ENCODE assay signal across 20 cellular contexts in the genomic region with DNA sequence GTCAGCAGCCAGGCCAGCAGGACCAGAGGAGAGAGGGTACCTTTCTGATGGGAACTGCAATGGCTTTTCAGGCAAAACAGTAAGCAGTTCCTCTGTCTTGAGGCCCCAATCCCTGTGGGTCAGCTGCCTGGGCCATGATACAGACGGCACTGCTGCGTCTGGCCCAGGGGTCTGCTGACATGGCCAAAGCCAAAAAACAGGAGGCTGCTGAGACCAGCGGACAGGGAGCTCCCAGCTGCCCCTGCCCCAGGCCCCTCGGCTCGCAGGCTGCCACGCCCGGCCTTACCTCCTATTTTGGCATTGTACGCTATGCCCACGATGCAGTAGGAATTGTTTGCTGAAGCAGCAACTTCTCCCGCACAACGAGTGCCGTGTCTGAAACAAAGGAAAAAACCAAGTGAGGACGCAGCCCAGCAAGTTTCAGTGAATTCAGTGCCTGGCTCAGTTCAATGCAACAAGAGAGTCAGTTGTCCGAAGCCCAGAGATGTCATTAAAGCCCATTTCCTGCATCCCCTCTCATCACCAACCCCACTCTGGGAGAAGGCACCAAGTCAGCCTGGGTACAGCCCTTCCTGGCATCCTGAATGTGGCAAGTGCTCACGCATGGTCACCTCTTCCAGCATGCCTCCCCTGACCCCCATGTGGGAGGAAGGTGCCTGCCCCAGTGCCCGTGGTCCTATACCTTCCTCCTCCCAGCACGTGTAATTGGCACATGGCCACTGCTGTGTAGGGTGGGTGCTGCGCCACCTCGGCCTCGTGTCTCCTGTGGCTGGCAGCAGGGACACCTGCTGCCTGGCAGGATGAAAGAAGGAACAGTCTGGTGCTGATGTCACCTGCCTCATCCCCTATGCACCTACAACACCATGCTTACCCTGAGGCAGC.
"Had no signal": no experiment of that assay in that cellular context is flagged by ENCODE, and none has a peak within 500 bp of the region (broad histone marks: within the 10 kb centered on the region; RNA-seq: fewer than 3 reads in every experiment).

No MANE protein-coding gene starts in this region.

- H3K4me1 ChIP-seq: gastrocnemius medialis, heart left ventricle, neural progenitor cell, tibial nerve, uterus had no signal

- H3K36me3 Mint-ChIP-seq: neural progenitor cell had no signal

- H3K9me3 Mint-ChIP-seq: activated CD4-positive, alpha-beta T cell treated with anti-CD3 and anti-CD28 coated beads, Interleukin-2, amount 10 ng/mL, durations not matched to agents 7 days and 5 days; activated T-helper 1 cell treated with anti-CD3 and anti-CD28 coated beads, Interleukin-12 subunit alpha, Interleukin-12 subunit beta, Interleukin-2, Interleukin-4 antibody, amounts not matched to agents 30 ng/mL and 10 ng/mL and 1 ng/mL, durations not matched to agents 14 hours and 24 hours and 36 hours; neural progenitor cell had no signal

- H3K27ac Mint-ChIP-seq: activated CD4-positive, alpha-beta T cell treated with anti-CD3 and anti-CD28 coated beads, Interleukin-2, amount 10 ng/mL, durations not matched to agents 7 days and 5 days; activated CD8-positive, alpha-beta T cell treated with anti-CD3 and anti-CD28 coated beads, Interleukin-2, amount 10 ng/mL, durations not matched to agents 7 days and 5 days; activated naive CD8-positive, alpha-beta T cell; activated T-helper 1 cell treated with anti-CD3 and anti-CD28 coated beads, Interleukin-12 subunit alpha, Interleukin-12 subunit beta, Interleukin-2, Interleukin-4 antibody, amounts not matched to agents 30 ng/mL and 10 ng/mL and 1 ng/mL, durations not matched to agents 14 hours and 24 hours and 36 hours; naive thymus-derived CD4-positive, alpha-beta T cell; neural progenitor cell had no signal

- H3K4me3 ChIP-seq: gastrocnemius medialis, heart left ventricle, neural progenitor cell, ovary, tibial nerve, uterus had no signal

- H3K27ac ChIP-seq: gastrocnemius medialis, heart left ventricle, neural progenitor cell, ovary, tibial nerve, uterus had no signal

- DNase-seq: activated CD4-positive, alpha-beta T cell treated with anti-CD3 and anti-CD28 coated beads, Interleukin-2, amount 10 ng/mL, durations not matched to agents 7 days and 5 days; activated CD8-positive, alpha-beta T cell treated with anti-CD3 and anti-CD28 coated beads, Interleukin-2, amount 10 ng/mL, durations not matched to agents 7 days and 5 days; activated gamma-delta T cell treated with Interleukin-2 at 50 U/mL for 16 hours; amniotic stem cell; effector CD8-positive, alpha-beta T cell; gastrocnemius medialis; heart left ventricle; left ventricle myocardium superior; mesendoderm; ovary; stimulated activated naive CD4-positive, alpha-beta T cell; T-helper 1 cell; T-helper 9 cell; uterus had no signal

- H3K27me3 ChIP-seq: gastrocnemius medialis, heart left ventricle, neural progenitor cell, ovary, tibial nerve, uterus had no signal

- H3K36me3 ChIP-seq: neural progenitor cell, ovary, tibial nerve, uterus had no signal

- H3K9me3 ChIP-seq: gastrocnemius medialis, tibial nerve, uterus had no signal

- H3K4me3 Mint-ChIP-seq: activated CD4-positive, alpha-beta T cell treated with anti-CD3 and anti-CD28 coated beads, Interleukin-2, amount 10 ng/mL, durations not matched to agents 7 days and 5 days; activated CD8-positive, alpha-beta T cell treated with anti-CD3 and anti-CD28 coated beads, Interleukin-2, amount 10 ng/mL, durations not matched to agents 7 days and 5 days; activated naive CD8-positive, alpha-beta T cell; activated T-helper 1 cell treated with anti-CD3 and anti-CD28 coated beads, Interleukin-12 subunit alpha, Interleukin-12 subunit beta, Interleukin-2, Interleukin-4 antibody, amounts not matched to agents 30 ng/mL and 10 ng/mL and 1 ng/mL, durations not matched to agents 14 hours and 24 hours and 36 hours; naive thymus-derived CD4-positive, alpha-beta T cell; neural progenitor cell had no signal

- H3K4me1 Mint-ChIP-seq: activated CD4-positive, alpha-beta T cell treated with anti-CD3 and anti-CD28 coated beads, Interleukin-2, amount 10 ng/mL, durations not matched to agents 7 days and 5 days; naive thymus-derived CD4-positive, alpha-beta T cell had no signal

- ATAC-seq: activated CD8-positive, alpha-beta T cell treated with anti-CD3 and anti-CD28 coated beads, Interleukin-2, amount 10 ng/mL, durations not matched to agents 7 days and 5 days; esophagus mucosa; gastrocnemius medialis; heart left ventricle; left ventricle myocardium superior; naive thymus-derived CD4-positive, alpha-beta T cell had no signal
